In the genomic region with DNA sequence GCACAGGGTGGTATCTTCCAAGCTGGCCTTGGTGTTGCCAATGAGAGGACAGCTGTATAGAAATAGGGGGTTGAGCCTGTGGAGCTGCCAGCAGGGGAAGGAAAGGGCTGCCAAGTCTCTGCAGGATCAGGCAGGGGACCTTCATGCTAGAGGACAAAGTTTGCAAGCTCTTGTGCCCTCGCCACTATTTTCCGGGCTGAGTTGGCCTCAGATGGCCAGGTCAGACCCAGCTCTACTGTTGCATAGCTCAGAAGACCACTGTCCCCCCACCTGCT, we compare ENCODE assay signal across 28 cellular contexts.
"Had no signal": no experiment of that assay in that cellular context is flagged by ENCODE, and none has a peak within 500 bp of the region (broad histone marks: within the 10 kb centered on the region; RNA-seq: fewer than 3 reads in every experiment).

No MANE protein-coding gene starts in this region.

- H3K36me3 ChIP-seq: cardiac muscle cell, left lung, neutrophil, pancreas, suprapubic skin, vagina had no signal

- H3K79me2 ChIP-seq: hepatocyte had no signal

- H2AFZ ChIP-seq: hepatocyte had no signal

- H3K27me3 ChIP-seq: body of pancreas, cardiac muscle cell, hepatocyte, left lung, neutrophil, pancreas, suprapubic skin, vagina had no signal

- ATAC-seq: activated CD4-positive, alpha-beta T cell treated with anti-CD3 and anti-CD28 coated beads for 36 hours; body of pancreas; naive thymus-derived CD8-positive, alpha-beta T cell; pancreas; sciatic nerve; stimulated activated effector memory CD8-positive, alpha-beta T cell treated with anti-CD3 and anti-CD28 coated beads, Interleukin-12 subunit alpha, Interleukin-12 subunit beta, amount 100 ng/mL, for 72 hours; stimulated activated naive CD8-positive, alpha-beta T cell treated with anti-CD3 and anti-CD28 coated beads, Interleukin-15, amount 100 ng/mL, for 72 hours; T-helper 17 cell had no signal

- H3K9me3 ChIP-seq: body of pancreas, left lung, neutrophil, pancreas, suprapubic skin, vagina had no signal

- H3K36me3 Mint-ChIP-seq: activated naive CD4-positive, alpha-beta T cell treated with anti-CD3 and anti-CD28 coated beads, Interleukin-2, amount 50 U/mL, for 24 hours; immature natural killer cell; mesothelial cell of epicardium; naive thymus-derived CD8-positive, alpha-beta T cell; stimulated activated effector memory CD8-positive, alpha-beta T cell treated with anti-CD3 and anti-CD28 coated beads, Interleukin-12 subunit alpha, Interleukin-12 subunit beta, amount 100 ng/mL, for 72 hours had no signal

- H3K4me1 Mint-ChIP-seq: activated B cell treated with CpG ODN at 0.5 μM for 24 hours; activated CD4-positive, alpha-beta T cell treated with anti-CD3 and anti-CD28 coated beads for 36 hours; activated naive CD4-positive, alpha-beta T cell treated with anti-CD3 and anti-CD28 coated beads, Interleukin-2, amount 50 U/mL, for 24 hours; immature natural killer cell; naive thymus-derived CD8-positive, alpha-beta T cell; stimulated activated effector memory CD8-positive, alpha-beta T cell treated with anti-CD3 and anti-CD28 coated beads, Interleukin-12 subunit alpha, Interleukin-12 subunit beta, amount 100 ng/mL, for 72 hours; stimulated activated naive CD8-positive, alpha-beta T cell treated with anti-CD3 and anti-CD28 coated beads, Interleukin-15, amount 100 ng/mL, for 72 hours; T-helper 17 cell had no signal

- H3K27me3 Mint-ChIP-seq: activated CD4-positive, alpha-beta T cell treated with anti-CD3 and anti-CD28 coated beads for 36 hours; activated naive CD4-positive, alpha-beta T cell treated with anti-CD3 and anti-CD28 coated beads, Interleukin-2, amount 50 U/mL, for 24 hours had no signal

- H3K4me3 Mint-ChIP-seq: activated B cell treated with CpG ODN at 0.5 μM for 24 hours; activated CD4-positive, alpha-beta T cell treated with anti-CD3 and anti-CD28 coated beads for 36 hours; activated naive CD4-positive, alpha-beta T cell treated with anti-CD3 and anti-CD28 coated beads, Interleukin-2, amount 50 U/mL, for 24 hours; dendritic cell treated with granulocyte-macrophage colony-stimulating factor and Interleukin-4, amounts not matched to agents 40 ng/mL and 50 ng/mL, for 4 days; immature natural killer cell; mesothelial cell of epicardium; naive thymus-derived CD8-positive, alpha-beta T cell; stimulated activated effector memory CD8-positive, alpha-beta T cell treated with anti-CD3 and anti-CD28 coated beads, Interleukin-12 subunit alpha, Interleukin-12 subunit beta, amount 100 ng/mL, for 72 hours; stimulated activated naive CD8-positive, alpha-beta T cell treated with anti-CD3 and anti-CD28 coated beads, Interleukin-15, amount 100 ng/mL, for 72 hours; T-helper 17 cell had no signal

- H3K9me3 Mint-ChIP-seq: activated B cell treated with CpG ODN at 0.5 μM for 24 hours; activated naive CD4-positive, alpha-beta T cell treated with anti-CD3 and anti-CD28 coated beads, Interleukin-2, amount 50 U/mL, for 24 hours; immature natural killer cell; naive thymus-derived CD8-positive, alpha-beta T cell; stimulated activated effector memory CD8-positive, alpha-beta T cell treated with anti-CD3 and anti-CD28 coated beads, Interleukin-12 subunit alpha, Interleukin-12 subunit beta, amount 100 ng/mL, for 72 hours; stimulated activated naive CD8-positive, alpha-beta T cell treated with anti-CD3 and anti-CD28 coated beads, Interleukin-15, amount 100 ng/mL, for 72 hours had no signal

- H3K4me1 ChIP-seq: body of pancreas, foreskin keratinocyte, left lung, pancreas, suprapubic skin, vagina had no signal

- H3K27ac Mint-ChIP-seq: activated B cell treated with CpG ODN at 0.5 μM for 24 hours; activated CD4-positive, alpha-beta T cell treated with anti-CD3 and anti-CD28 coated beads for 36 hours; activated naive CD4-positive, alpha-beta T cell treated with anti-CD3 and anti-CD28 coated beads, Interleukin-2, amount 50 U/mL, for 24 hours; dendritic cell treated with granulocyte-macrophage colony-stimulating factor and Interleukin-4, amounts not matched to agents 40 ng/mL and 50 ng/mL, for 4 days; immature natural killer cell; mesothelial cell of epicardium; naive thymus-derived CD8-positive, alpha-beta T cell; stimulated activated effector memory CD8-positive, alpha-beta T cell treated with anti-CD3 and anti-CD28 coated beads, Interleukin-12 subunit alpha, Interleukin-12 subunit beta, amount 100 ng/mL, for 72 hours; stimulated activated naive CD8-positive, alpha-beta T cell treated with anti-CD3 and anti-CD28 coated beads, Interleukin-15, amount 100 ng/mL, for 72 hours; T-helper 17 cell had no signal

- DNase-seq: activated B cell treated with CpG ODN at 0.5 μM for 24 hours; activated CD4-positive, alpha-beta T cell treated with anti-CD3 and anti-CD28 coated beads for 36 hours; activated CD4-positive, alpha-beta T cell treated with anti-CD3 and anti-CD28 coated beads, Interleukin-2, amount 50 U/mL, for 4 hours; activated gamma-delta T cell treated with Interleukin-2 at 50 U/mL for 16 hours; activated T-cell treated with anti-CD3 and anti-CD28 coated beads, Interleukin-2, amount 50 U/mL, for 1 hour; anterior cingulate cortex; body of pancreas; effector CD8-positive, alpha-beta T cell; foreskin keratinocyte; immature natural killer cell; left lung; naive thymus-derived CD8-positive, alpha-beta T cell; small intestine; stimulated activated CD4-positive, alpha-beta T cell treated with anti-CD3 and anti-CD28 coated beads, Interleukin-2, amount 100 ng/mL, for 24 hours; stimulated activated naive CD8-positive, alpha-beta T cell treated with anti-CD3 and anti-CD28 coated beads, Interleukin-15, amount 100 ng/mL, for 72 hours; T-helper 17 cell; trophoblast cell had no signal

- H3K4me2 ChIP-seq: hepatocyte had no signal

- H3K27ac ChIP-seq: body of pancreas, cardiac muscle cell, foreskin keratinocyte, hepatocyte, left lung, neutrophil, pancreas, suprapubic skin, vagina had no signal

- H3K4me3 ChIP-seq: body of pancreas, cardiac muscle cell, hepatocyte, left lung, pancreas, suprapubic skin, vagina had no signal
